17 cellular contexts compared by ENCODE assay signal in the genomic region with DNA sequence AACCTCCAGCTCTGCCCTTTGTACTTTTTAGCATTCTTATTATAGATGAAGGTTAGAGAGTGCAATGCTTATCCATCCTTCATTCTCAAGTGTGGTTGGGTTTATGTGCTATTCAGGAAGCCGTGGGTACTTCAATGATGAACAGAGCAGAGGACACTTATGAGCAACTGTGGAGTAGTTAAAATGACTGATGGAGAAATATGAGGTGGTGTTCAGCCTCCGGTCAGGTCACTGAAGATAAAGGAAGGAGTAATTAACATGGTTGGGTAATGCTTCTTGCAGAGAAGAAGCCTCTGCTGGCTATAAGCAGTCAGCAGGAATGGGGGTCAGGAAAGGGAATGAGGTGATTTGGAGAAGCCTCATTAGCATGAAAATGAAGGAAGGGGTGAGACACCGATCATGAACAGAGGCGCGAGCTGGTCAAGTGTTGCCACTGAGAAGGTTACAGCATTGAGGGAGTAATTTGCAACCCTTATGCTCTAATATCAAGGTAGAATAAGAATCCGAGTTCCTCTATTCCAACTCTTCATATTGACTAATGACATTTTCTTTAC.
"Had no signal": no experiment of that assay in that cellular context is flagged by ENCODE, and none has a peak within 500 bp of the region (broad histone marks: within the 10 kb centered on the region; RNA-seq: fewer than 3 reads in every experiment).

No MANE protein-coding gene starts in this region.

- H3K36me3 ChIP-seq: adrenal gland, gastrocnemius medialis, lower lobe of right lung, neural progenitor cell, ovary had no signal

- DNase-seq: activated CD4-positive, alpha-beta T cell treated with anti-CD3 and anti-CD28 coated beads, Interleukin-2, amount 10 ng/mL, durations not matched to agents 7 days and 5 days; activated CD4-positive, CD25-positive, alpha-beta regulatory T cell; activated naive CD4-positive, alpha-beta T cell treated with anti-CD3 and anti-CD28 coated beads, Interleukin-2, amount 10 ng/mL, durations not matched to agents 7 days and 5 days; adrenal gland; body of pancreas; central memory CD4-positive, alpha-beta T cell; effector CD4-positive, alpha-beta T cell; gastrocnemius medialis; lower lobe of right lung; midbrain; ovary; stimulated activated CD4-positive, alpha-beta T cell treated with anti-CD3 and anti-CD28 coated beads, Interleukin-4, amount 100 ng/mL, for 24 hours; stimulated activated naive CD8-positive, alpha-beta T cell treated with anti-CD3 and anti-CD28 coated beads, Interleukin-15, amount 100 ng/mL, for 72 hours had no signal

- H3K4me3 ChIP-seq: adrenal gland, body of pancreas, coronary artery, gastrocnemius medialis, lower lobe of right lung, neural progenitor cell, ovary had no signal

- FAIRE-seq: endothelial cell of umbilical vein, TTC549 had no signal

- H3K27ac ChIP-seq: adrenal gland, body of pancreas, coronary artery, gastrocnemius medialis, lower lobe of right lung, neural progenitor cell, ovary had no signal

- H3K27me3 ChIP-seq: adrenal gland, body of pancreas, gastrocnemius medialis, neural progenitor cell, ovary had no signal

- H3K4me1 ChIP-seq: adrenal gland, body of pancreas, gastrocnemius medialis, lower lobe of right lung had no signal

- H3K9me3 ChIP-seq: adrenal gland, body of pancreas, gastrocnemius medialis, lower lobe of right lung, ovary had no signal
